ENCODE assay signal across 16 cellular contexts in the genomic region with DNA sequence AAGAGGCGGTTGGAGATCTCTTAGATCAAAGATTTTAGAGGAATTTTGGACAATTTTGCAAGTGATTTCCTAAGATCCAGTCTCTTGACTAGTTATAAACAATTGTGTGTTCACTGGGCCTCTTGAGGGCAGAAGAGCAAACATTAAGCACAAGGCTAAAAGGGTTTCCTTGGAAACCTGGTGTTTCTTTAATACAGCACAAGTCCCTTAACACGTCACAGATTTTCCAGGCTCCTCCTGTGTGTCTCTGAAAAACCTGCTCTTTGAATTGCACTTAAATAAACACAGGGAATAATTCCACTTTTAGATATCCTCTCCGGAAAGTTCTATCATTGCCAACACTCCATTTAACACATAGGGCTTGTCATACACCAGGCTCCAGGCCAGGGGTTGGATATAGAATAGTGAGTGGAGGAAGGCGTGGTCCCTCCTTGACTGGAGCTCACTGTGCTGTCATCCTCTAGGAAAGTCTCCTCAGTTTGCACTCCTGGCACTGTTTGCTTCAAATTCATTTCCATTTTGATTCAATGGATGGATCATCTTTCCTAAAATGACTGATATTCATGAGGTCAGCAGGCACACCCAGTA.
DNase-seq lines count a peak whose midpoint lies in the region; ATAC-seq, FAIRE-seq and TF ChIP-seq lines count a peak whose summit lies in the region.
"Had no signal": no experiment of that assay in that cellular context is flagged by ENCODE, and none has a peak within 500 bp of the region (broad histone marks: within the 10 kb centered on the region; RNA-seq: fewer than 3 reads in every experiment).

No MANE protein-coding gene starts in this region.

- DNase-seq in NCI-H2171 treated with DMSO at 0.1 percent for 48 hours (lab: John Stamatoyannopoulos, UW) (peak; percentile 4), NCI-H2171 (lab: John Stamatoyannopoulos, UW) (no peak), NCI-H510A (lab: John Stamatoyannopoulos, UW) (peak; percentile 71), esophagus muscularis mucosa (ENCODE audit: extremely low spot score) (no peak), progenitor cell of endocrine pancreas (ENCODE audit: low spot score, unreplicated experiment) (no peak), H7 (no peak), GM12891 (ENCODE audit: insufficient read length, low spot score) (no peak)
- DNase-seq: activated naive CD8-positive, alpha-beta T cell treated with anti-CD3 and anti-CD28 coated beads, Interleukin-2, amount 10 ng/mL, durations not matched to agents 7 days and 5 days; CD4-positive, alpha-beta T cell; colonic mucosa; IMR-90; mesenchymal stem cell; stimulated activated CD4-positive, alpha-beta T cell treated with anti-CD3 and anti-CD28 coated beads, Interleukin-12 subunit alpha, Interleukin-12 subunit beta, amount 100 ng/mL, for 4 hours had no signal

- peak overlapping the region; percentile 62 for H3K27ac Mint-ChIP-seq in progenitor cell of endocrine pancreas
- H3K27ac Mint-ChIP-seq: activated naive CD8-positive, alpha-beta T cell treated with anti-CD3 and anti-CD28 coated beads, Interleukin-2, amount 10 ng/mL, durations not matched to agents 7 days and 5 days; CD4-positive, alpha-beta T cell had no signal

- peaks cover 0 to 16% (median 12%) of the 10 kb centered on the region in 4 donors for H3K4me1 ChIP-seq in esophagus muscularis mucosa
- H3K4me1 ChIP-seq: A549, colonic mucosa had no signal

- H3K36me3 ChIP-seq in esophagus muscularis mucosa (no peaks in the 10 kb centered on the region), H7 (replicated peaks; ENCODE audit: control insufficient read depth, insufficient read depth, low read length) (no peaks in the 10 kb centered on the region)
- H3K36me3 ChIP-seq: colonic mucosa had no signal

- intact Hi-C loops in esophagus muscularis mucosa (cut with DNase I), result no loop called here

- TF ChIP-seq CTCF in esophagus muscularis mucosa (IDR thresholded peaks at IDR 0.05) (no peak), progenitor cell of endocrine pancreas (IDR thresholded peaks at IDR 0.05; ENCODE audit: unreplicated experiment) (no peak)

- no peaks in the 10 kb centered on the region for H3K9me3 Mint-ChIP-seq in progenitor cell of endocrine pancreas (ENCODE audit: low read depth)
- H3K9me3 Mint-ChIP-seq: activated naive CD8-positive, alpha-beta T cell treated with anti-CD3 and anti-CD28 coated beads, Interleukin-2, amount 10 ng/mL, durations not matched to agents 7 days and 5 days had no signal

- H3K4me1 Mint-ChIP-seq in progenitor cell of endocrine pancreas (ENCODE audit: low read depth), result peaks cover 12% of the 10 kb centered on the region
- H3K4me1 Mint-ChIP-seq: activated naive CD8-positive, alpha-beta T cell treated with anti-CD3 and anti-CD28 coated beads, Interleukin-2, amount 10 ng/mL, durations not matched to agents 7 days and 5 days had no signal

- H3K27me3 ChIP-seq in esophagus muscularis mucosa, result no peaks in the 10 kb centered on the region
- no peaks in the 10 kb centered on the region for H3K27me3 ChIP-seq in H7 (ENCODE audit: control insufficient read depth, insufficient read depth, low read length)
- H3K27me3 ChIP-seq: colonic mucosa had no signal

- FAIRE-seq in GM12891 (lab: Jason Lieb, UNC), result no peak
- FAIRE-seq: A549 had no signal

- peak overlapping the region in 3 of 4 donors; percentile 15 to 42 (median 34) for H3K27ac ChIP-seq in esophagus muscularis mucosa (replicated peaks in 1 of 4)
- H3K27ac ChIP-seq: A549, colonic mucosa had no signal

- no peak for ATAC-seq in GM19452 (IDR thresholded peaks at IDR 0.05; ENCODE audit: unreplicated experiment)
- ATAC-seq: A549, Panc1 had no signal

- WGBS in esophagus muscularis mucosa, result 25% methylated on average over 4 of the region's 4 CpGs

- H3K36me3 Mint-ChIP-seq in progenitor cell of endocrine pancreas (ENCODE audit: insufficient read depth), result no peaks in the 10 kb centered on the region
- H3K36me3 Mint-ChIP-seq: activated naive CD8-positive, alpha-beta T cell treated with anti-CD3 and anti-CD28 coated beads, Interleukin-2, amount 10 ng/mL, durations not matched to agents 7 days and 5 days had no signal

- peaks cover 0 to 8% (median 2%) of the 10 kb centered on the region in 4 donors for H3K9me3 ChIP-seq in esophagus muscularis mucosa
- H3K9me3 ChIP-seq: A549, colonic mucosa had no signal

- no peak for TF ChIP-seq EP300 in esophagus muscularis mucosa (IDR thresholded peaks at IDR 0.05)

- H3K4me3 ChIP-seq in esophagus muscularis mucosa, result no peak overlapping the region
- no peak overlapping the region for H3K4me3 ChIP-seq in H7 (ENCODE audit: insufficient read depth, low read depth, low read length)
- H3K4me3 ChIP-seq: A549, colonic mucosa had no signal

- H3K4me3 Mint-ChIP-seq in progenitor cell of endocrine pancreas (ENCODE audit: low read depth), result no peak overlapping the region
- H3K4me3 Mint-ChIP-seq: activated naive CD8-positive, alpha-beta T cell treated with anti-CD3 and anti-CD28 coated beads, Interleukin-2, amount 10 ng/mL, durations not matched to agents 7 days and 5 days; CD4-positive, alpha-beta T cell had no signal

- no peak for TF ChIP-seq POLR2A in esophagus muscularis mucosa (IDR thresholded peaks at IDR 0.05; ENCODE audit: low read depth)
- no peak for TF ChIP-seq POLR2A in GM12891 (IDR thresholded peaks at IDR 0.05; ENCODE audit: low read depth, low read length)

- H3K27me3 Mint-ChIP-seq in progenitor cell of endocrine pancreas, result no peaks in the 10 kb centered on the region
- H3K27me3 Mint-ChIP-seq: activated naive CD8-positive, alpha-beta T cell treated with anti-CD3 and anti-CD28 coated beads, Interleukin-2, amount 10 ng/mL, durations not matched to agents 7 days and 5 days; CD4-positive, alpha-beta T cell had no signal

TF ChIP-seq in GM12891, 5 proteins besides CTCF, POLR2A, EP300 and RAD21:
- TF ChIP-seq POU2F2 (IDR thresholded peaks at IDR 0.05; ENCODE audit: low read depth, low read length), result no peak
- TF ChIP-seq SPI1 (IDR thresholded peaks at IDR 0.05; ENCODE audit: low read depth, low read length), result no peak
- no peak for TF ChIP-seq PAX5 (IDR thresholded peaks at IDR 0.05; ENCODE audit: insufficient read depth, low read length, severe bottlenecking)
- no peak for TF ChIP-seq TAF1 (IDR thresholded peaks at IDR 0.05; ENCODE audit: low read depth, low read length)
- TF ChIP-seq POLR2AphosphoS5 (IDR thresholded peaks at IDR 0.05; ENCODE audit: low read depth, low read length), result no peak

Comparison
In these comparisons a context has a peak if more than half of its experiments do, and no peak if none do; other contexts are left out.
1. DNase-seq: peak in NCI-H2171 treated with DMSO at 0.1 percent for 48 hours (single experiment) and NCI-H510A (single experiment); none in NCI-H2171 (single experiment), esophagus muscularis mucosa (single experiment), progenitor cell of endocrine pancreas (single experiment), H7 (single experiment) and GM12891 (single experiment).